In genomic region chr11:106961518-106961917, GRCh38 we compare ENCODE assay signal across 13 cellular contexts. TPM values are rescaled to one million over a fixed set of nuclear protein-coding genes. Genes with fewer than 3 reads are reported as not detected.
DNase-seq lines count a peak whose midpoint lies in the region; ATAC-seq and TF ChIP-seq lines count a peak whose summit lies in the region.
"Had no signal": no experiment of that assay in that cellular context is flagged by ENCODE, and none has a peak within 500 bp of the region (broad histone marks: within the 10 kb centered on the region; RNA-seq: fewer than 3 reads in every experiment).

No MANE protein-coding gene starts in this region.

- 7% methylated on average over 1 of the region's 1 CpG for WGBS in SK-N-SH (ENCODE audit: low lambda C conversion rate)

- H3K4me3 ChIP-seq in SK-N-SH (ENCODE audit: low read depth in 2 of 2, low read length in 1 of 2) = no peak overlapping the region
- no peak overlapping the region for H3K4me3 ChIP-seq in fibroblast of the aortic adventitia (ENCODE audit: low read depth, low read length)

- H3K27me3 Mint-ChIP-seq in progenitor cell of endocrine pancreas = no peaks in the 10 kb centered on the region
- no peaks in the 10 kb centered on the region for H3K27me3 Mint-ChIP-seq in activated CD8-positive, alpha-beta memory T cell treated with anti-CD3 and anti-CD28 coated beads, Interleukin-2, amount 10 ng/mL, durations not matched to agents 7 days and 5 days

- H3K4me1 ChIP-seq in SK-N-SH (ENCODE audit: control insufficient read depth in 1 of 2, insufficient read depth in 2 of 2, low read depth in 1 of 2, low read length in 1 of 2) = peaks cover 0 to 47% of the 10 kb centered on the region in 2 experiments; a peak in 2 of 4 replicates

- POLR2A ChIA-PET in SK-N-SH (lab: Yijun Ruan, JAX) = no interaction called here

- TF ChIP-seq CTCF in SK-N-SH (IDR thresholded peaks at IDR 0.05) (no peak), fibroblast of the aortic adventitia (IDR thresholded peaks at IDR 0.05; ENCODE audit: insufficient read depth, low read length) (no peak), progenitor cell of endocrine pancreas (IDR thresholded peaks at IDR 0.05; ENCODE audit: unreplicated experiment) (no peak)

- CTCF ChIA-PET in SK-N-SH (lab: Yijun Ruan, JAX) = no interaction called here
- CTCF ChIA-PET in activated CD8-positive, alpha-beta memory T cell treated with anti-CD3 and anti-CD28 coated beads, Interleukin-2, amount 10 ng/mL, durations not matched to agents 7 days and 5 days (lab: Charles Lee) = no interaction called here

- H3K27ac Mint-ChIP-seq in progenitor cell of endocrine pancreas = peak overlapping the region; percentile 1
- H3K27ac Mint-ChIP-seq in activated CD8-positive, alpha-beta memory T cell treated with anti-CD3 and anti-CD28 coated beads, Interleukin-2, amount 10 ng/mL, durations not matched to agents 7 days and 5 days = no peak overlapping the region

- no peak for TF ChIP-seq RAD21 in SK-N-SH (IDR thresholded peaks at IDR 0.05; ENCODE audit: low read length)

- no peak overlapping the region for H3K4me3 Mint-ChIP-seq in progenitor cell of endocrine pancreas (ENCODE audit: low read depth)
- no peak overlapping the region for H3K4me3 Mint-ChIP-seq in activated CD8-positive, alpha-beta memory T cell treated with anti-CD3 and anti-CD28 coated beads, Interleukin-2, amount 10 ng/mL, durations not matched to agents 7 days and 5 days

- peaks cover 11% of the 10 kb centered on the region for H3F3A ChIP-seq in SK-N-SH (replicated peaks; ENCODE audit: insufficient read depth)

- no peak for ATAC-seq in activated CD8-positive, alpha-beta memory T cell treated with anti-CD3 and anti-CD28 coated beads, Interleukin-2, amount 10 ng/mL, durations not matched to agents 7 days and 5 days
- ATAC-seq in HG03108 (IDR thresholded peaks at IDR 0.05; ENCODE audit: unreplicated experiment) = no peak

- peak overlapping the region; percentile 58 to 91; a peak in 3 of 4 replicates for H3K27ac ChIP-seq in SK-N-SH (ENCODE audit: low read depth in 2 of 2, low read length in 1 of 2)

- DNase-seq in EH (ENCODE audit: low read depth) = peak; percentile 97
- DNase-seq in SK-N-SH = no peak
- peak; percentile 90 for DNase-seq in fibroblast of the aortic adventitia (ENCODE audit: low read depth)
- DNase-seq in progenitor cell of endocrine pancreas (ENCODE audit: low spot score, unreplicated experiment) = no peak
- no peak for DNase-seq in OCI-M2 (lab: John Stamatoyannopoulos, UW; ENCODE audit: unreplicated experiment)
- no peak for DNase-seq in activated CD8-positive, alpha-beta memory T cell treated with anti-CD3 and anti-CD28 coated beads, Interleukin-2, amount 10 ng/mL, durations not matched to agents 7 days and 5 days
- DNase-seq in NAMALWA (ENCODE audit: low spot score) = no peak
- DNase-seq: DMS153; effector CD8-positive, alpha-beta T cell; left cardiac atrium; NCI-H1105; stimulated activated naive CD4-positive, alpha-beta T cell had no signal

- peaks cover 17% of the 10 kb centered on the region for H3K36me3 Mint-ChIP-seq in progenitor cell of endocrine pancreas (ENCODE audit: insufficient read depth)
- no peaks in the 10 kb centered on the region for H3K36me3 Mint-ChIP-seq in activated CD8-positive, alpha-beta memory T cell treated with anti-CD3 and anti-CD28 coated beads, Interleukin-2, amount 10 ng/mL, durations not matched to agents 7 days and 5 days

- no peaks in the 10 kb centered on the region for H3K9me2 ChIP-seq in SK-N-SH

- no peak overlapping the region for H2AFZ ChIP-seq in SK-N-SH (ENCODE audit: low read depth)

- H4K20me1 ChIP-seq in SK-N-SH (ENCODE audit: insufficient read depth) = no peaks in the 10 kb centered on the region

- no peaks in the 10 kb centered on the region for H3K9me3 Mint-ChIP-seq in progenitor cell of endocrine pancreas (ENCODE audit: low read depth)
- H3K9me3 Mint-ChIP-seq in activated CD8-positive, alpha-beta memory T cell treated with anti-CD3 and anti-CD28 coated beads, Interleukin-2, amount 10 ng/mL, durations not matched to agents 7 days and 5 days (ENCODE audit: low read depth) = no peaks in the 10 kb centered on the region

- H3K79me2 ChIP-seq in SK-N-SH (ENCODE audit: insufficient read depth) = no peaks in the 10 kb centered on the region

- peak overlapping the region; percentile 60 for H3K4me2 ChIP-seq in SK-N-SH

- H3K4me1 Mint-ChIP-seq in progenitor cell of endocrine pancreas (ENCODE audit: low read depth) = peaks cover 14% of the 10 kb centered on the region
- no peaks in the 10 kb centered on the region for H3K4me1 Mint-ChIP-seq in activated CD8-positive, alpha-beta memory T cell treated with anti-CD3 and anti-CD28 coated beads, Interleukin-2, amount 10 ng/mL, durations not matched to agents 7 days and 5 days

- no peaks in the 10 kb centered on the region for H3K36me3 ChIP-seq in SK-N-SH (replicated peaks in 1 of 2; ENCODE audit: control insufficient read depth in 1 of 2, insufficient read depth in 2 of 2, low read length in 1 of 2)

- peak; percentile 18 to 86; a peak in 1 of 4 replicates for TF ChIP-seq EP300 in SK-N-SH (IDR thresholded peaks at IDR 0.05; ENCODE audit: borderline replicate concordance in 1 of 2, low read depth in 1 of 2, low read length in 1 of 2)

- peak overlapping the region; percentile 57 for H3K9ac ChIP-seq in SK-N-SH

- no peaks in the 10 kb centered on the region for H3K27me3 ChIP-seq in SK-N-SH (ENCODE audit: insufficient read depth)

- H3K9me3 ChIP-seq in SK-N-SH = no peaks in the 10 kb centered on the region

TF ChIP-seq in SK-N-SH, 30 proteins besides CTCF, POLR2A, EP300 and RAD21 (continues in another document):
- TF ChIP-seq MEF2A (IDR thresholded peaks at IDR 0.05; ENCODE audit: borderline replicate concordance, low read depth) = 0 out of 2 replicates have a peak, but pooled peaks have one; percentile 44
- TF ChIP-seq NRF1 (IDR thresholded peaks at IDR 0.05; ENCODE audit: low read depth, low read length) = no peak
- TF ChIP-seq PBX3 (IDR thresholded peaks at IDR 0.05) = peak; percentile 80
- no peak for TF ChIP-seq FOXJ3 (CRISPR knock-in tag; IDR thresholded peaks at IDR 0.05)
- TF ChIP-seq RXRA (IDR thresholded peaks at IDR 0.05; ENCODE audit: borderline replicate concordance, low read depth) = peak; percentile 64; the same call in 1 of the 2 replicates
- TF ChIP-seq NFIC (IDR thresholded peaks at IDR 0.05; ENCODE audit: borderline replicate concordance) = peak; percentile 98
- TF ChIP-seq YY1 (IDR thresholded peaks at IDR 0.05; ENCODE audit: low read depth) = no peak
- TF ChIP-seq IRF3 (IDR thresholded peaks at IDR 0.05; ENCODE audit: low read depth, low read length) = no peak
- peak; percentile 67 for TF ChIP-seq MAX (IDR thresholded peaks at IDR 0.05; ENCODE audit: low read depth)
- TF ChIP-seq TAF1 (IDR thresholded peaks at IDR 0.05; ENCODE audit: borderline replicate concordance, low read depth, low read length) = no peak
- TF ChIP-seq GABPA (IDR thresholded peaks at IDR 0.05; ENCODE audit: low read depth) = 0 out of 2 replicates have a peak, but pooled peaks have one; percentile 10
- TF ChIP-seq USF1 (IDR thresholded peaks at IDR 0.05; ENCODE audit: borderline replicate concordance, low read depth) = no peak
- TF ChIP-seq ELF1 (IDR thresholded peaks at IDR 0.05) = no peak
- peak; percentile 61; the same call in 1 of the 2 replicates for TF ChIP-seq POLR2AphosphoS5 (IDR thresholded peaks at IDR 0.05; ENCODE audit: low read depth, low read length)
- TF ChIP-seq JUND (IDR thresholded peaks at IDR 0.05) = peak; percentile 83
- no peak for TF ChIP-seq GATA2 (CRISPR knock-in tag; IDR thresholded peaks at IDR 0.05)
- no peak for TF ChIP-seq MXI1 (IDR thresholded peaks at IDR 0.05; ENCODE audit: low read depth, low read length)
- TF ChIP-seq TEAD4 (IDR thresholded peaks at IDR 0.05; ENCODE audit: borderline replicate concordance, insufficient read depth) = peak; percentile 91

RNA-seq across cellular contexts. Expression of gene GUCY1A2, which starts 56.8 kb away (rescaled TPM):
- 0.26 and 0.44 TPM in 2 replicates for polyA plus RNA-seq in SK-N-SH (2012; rRNA removed)
- 0.58 and 0.71 TPM in 2 replicates for polyA plus RNA-seq in SK-N-SH (2012; cell fraction: cytosol; rRNA removed)
- polyA plus RNA-seq in SK-N-SH (2012; cell fraction: nucleus; rRNA removed) = 0.32 and 0.95 TPM in 2 replicates
- total RNA-seq in fibroblast of the aortic adventitia (ENCODE audit: low replicate concordance) = 1.1 and 1.6 TPM in 2 replicates
- 36.5 and 38.5 TPM in 2 replicates for total RNA-seq in progenitor cell of endocrine pancreas
- total RNA-seq in activated CD8-positive, alpha-beta memory T cell treated with anti-CD3 and anti-CD28 coated beads, Interleukin-2, amount 10 ng/mL, durations not matched to agents 7 days and 5 days = not detected

Comparison
In these comparisons a context has a peak if more than half of its experiments do, and no peak if none do; other contexts are left out.
1. DNase-seq: peak in EH (single experiment) and fibroblast of the aortic adventitia (single experiment); none in SK-N-SH (single experiment), progenitor cell of endocrine pancreas (single experiment), OCI-M2 (single experiment), activated CD8-positive, alpha-beta memory T cell treated with anti-CD3 and anti-CD28 coated beads, Interleukin-2, amount 10 ng/mL, durations not matched to agents 7 days and 5 days (single experiment) and NAMALWA (single experiment).
2. RNA of gene GUCY1A2, which starts 56.8 kb away (total RNA-seq): 36.5 to 38.5 TPM in progenitor cell of endocrine pancreas; 1.1 to 1.6 TPM in fibroblast of the aortic adventitia and not detected in activated CD8-positive, alpha-beta memory T cell treated with anti-CD3 and anti-CD28 coated beads, Interleukin-2, amount 10 ng/mL, durations not matched to agents 7 days and 5 days; every median in the first group is over 10 times any median in the second.